Comparison of ENCODE assay signal across 10 cellular contexts in genomic region chr13:45728759-45729158, GRCh38. TPM values are rescaled to one million over a fixed set of nuclear protein-coding genes. Genes with fewer than 3 reads are reported as not detected.
DNase-seq lines count a peak whose midpoint lies in the region; ATAC-seq and TF ChIP-seq lines count a peak whose summit lies in the region.
"Had no signal": no experiment of that assay in that cellular context is flagged by ENCODE, and none has a peak within 500 bp of the region (broad histone marks: within the 10 kb centered on the region; RNA-seq: fewer than 3 reads in every experiment).

No MANE protein-coding gene starts in this region.

- H3K9me3 Mint-ChIP-seq in activated CD8-positive, alpha-beta memory T cell treated with anti-CD3 and anti-CD28 coated beads, Interleukin-2, amount 10 ng/mL, durations not matched to agents 7 days and 5 days (ENCODE audit: low read depth), result no peaks in the 10 kb centered on the region
- no peaks in the 10 kb centered on the region for H3K9me3 Mint-ChIP-seq in naive thymus-derived CD8-positive, alpha-beta T cell
- H3K9me3 Mint-ChIP-seq in effector memory CD8-positive, alpha-beta T cell, result no peaks in the 10 kb centered on the region

- no peaks in the 10 kb centered on the region for H3K36me3 ChIP-seq in MG63

- peak; percentile 59 for ATAC-seq in GM18519 (IDR thresholded peaks at IDR 0.05; ENCODE audit: low FRiP score, unreplicated experiment)
- ATAC-seq in activated CD8-positive, alpha-beta memory T cell treated with anti-CD3 and anti-CD28 coated beads, Interleukin-2, amount 10 ng/mL, durations not matched to agents 7 days and 5 days, result no peak
- no peak for ATAC-seq in naive thymus-derived CD8-positive, alpha-beta T cell
- ATAC-seq in effector memory CD8-positive, alpha-beta T cell (replicated peaks), result no peak

- no peaks in the 10 kb centered on the region for H3K27me3 ChIP-seq in MG63

- H3K36me3 Mint-ChIP-seq in activated CD8-positive, alpha-beta memory T cell treated with anti-CD3 and anti-CD28 coated beads, Interleukin-2, amount 10 ng/mL, durations not matched to agents 7 days and 5 days, result no peaks in the 10 kb centered on the region
- H3K36me3 Mint-ChIP-seq in naive thymus-derived CD8-positive, alpha-beta T cell, result peaks cover 0 to 2% (median 0%) of the 10 kb centered on the region in 3 donors
- H3K36me3 Mint-ChIP-seq in effector memory CD8-positive, alpha-beta T cell (ENCODE audit: insufficient read depth), result no peaks in the 10 kb centered on the region

- peak; percentile 24; the same call in 1 of the 2 replicates for TF ChIP-seq CTCF in 22Rv1 (IDR thresholded peaks at IDR 0.05)
- TF ChIP-seq CTCF in cardiac fibroblast (IDR thresholded peaks at IDR 0.05; ENCODE audit: low read depth, low read length), result peak; percentile 15

- CTCF ChIA-PET in activated CD8-positive, alpha-beta memory T cell treated with anti-CD3 and anti-CD28 coated beads, Interleukin-2, amount 10 ng/mL, durations not matched to agents 7 days and 5 days (lab: Charles Lee), result interaction anchor here (1.2 kb wide), 2 partner anchors 103 to 105 kb away, joined by 4 to 5 read pairs; no protein-coding TSS in a partner anchor

- H3K27me3 Mint-ChIP-seq in activated CD8-positive, alpha-beta memory T cell treated with anti-CD3 and anti-CD28 coated beads, Interleukin-2, amount 10 ng/mL, durations not matched to agents 7 days and 5 days, result peaks cover 15% of the 10 kb centered on the region
- peaks cover 0 to 4% (median under 1%) of the 10 kb centered on the region in 5 donors for H3K27me3 Mint-ChIP-seq in naive thymus-derived CD8-positive, alpha-beta T cell
- peaks cover 31 to 36% of the 10 kb centered on the region in 2 donors for H3K27me3 Mint-ChIP-seq in effector memory CD8-positive, alpha-beta T cell

- no peaks in the 10 kb centered on the region for H3K9me3 ChIP-seq in MG63

- H3K4me3 ChIP-seq in MG63 (no peak overlapping the region), cardiac fibroblast (replicated peaks in 1 of 2; ENCODE audit: low read depth in 2 of 2, low read length in 2 of 2) (no peak overlapping the region)

- DNase-seq in MG63 (peak; percentile 15), cardiac fibroblast (ENCODE audit: low read depth in 2 of 2) (no peak), CD1c-positive myeloid dendritic cell (ENCODE audit: extremely low spot score) (no peak)
- no peak for DNase-seq in activated CD8-positive, alpha-beta memory T cell treated with anti-CD3 and anti-CD28 coated beads, Interleukin-2, amount 10 ng/mL, durations not matched to agents 7 days and 5 days
- DNase-seq in naive thymus-derived CD8-positive, alpha-beta T cell, result no peak
- DNase-seq in effector memory CD8-positive, alpha-beta T cell, result no peak
- DNase-seq: activated naive CD4-positive, alpha-beta T cell; NCI-H2029 had no signal

- no peak overlapping the region for H3K4me3 Mint-ChIP-seq in activated CD8-positive, alpha-beta memory T cell treated with anti-CD3 and anti-CD28 coated beads, Interleukin-2, amount 10 ng/mL, durations not matched to agents 7 days and 5 days
- H3K4me3 Mint-ChIP-seq in naive thymus-derived CD8-positive, alpha-beta T cell, result no peak overlapping the region
- H3K4me3 Mint-ChIP-seq in effector memory CD8-positive, alpha-beta T cell, result no peak overlapping the region

- no peak overlapping the region for H3K27ac ChIP-seq in 22Rv1

- POLR2A ChIA-PET in naive thymus-derived CD8-positive, alpha-beta T cell (lab: Charles Lee), result no interaction called here

- H3K27ac Mint-ChIP-seq in activated CD8-positive, alpha-beta memory T cell treated with anti-CD3 and anti-CD28 coated beads, Interleukin-2, amount 10 ng/mL, durations not matched to agents 7 days and 5 days, result no peak overlapping the region
- no peak overlapping the region for H3K27ac Mint-ChIP-seq in naive thymus-derived CD8-positive, alpha-beta T cell
- H3K27ac Mint-ChIP-seq in effector memory CD8-positive, alpha-beta T cell, result no peak overlapping the region

- no peaks in the 10 kb centered on the region for H3K4me1 Mint-ChIP-seq in activated CD8-positive, alpha-beta memory T cell treated with anti-CD3 and anti-CD28 coated beads, Interleukin-2, amount 10 ng/mL, durations not matched to agents 7 days and 5 days
- H3K4me1 Mint-ChIP-seq in naive thymus-derived CD8-positive, alpha-beta T cell, result no peaks in the 10 kb centered on the region
- peaks cover 0 to 2% of the 10 kb centered on the region in 2 donors for H3K4me1 Mint-ChIP-seq in effector memory CD8-positive, alpha-beta T cell (ENCODE audit: low read depth in 2 of 2)

RNA-seq across cellular contexts. Expression of gene CBY2, which starts 26.6 kb away (rescaled TPM):
- total RNA-seq in MG63 (2014; rRNA removed; shearing (Covaris generic); ENCODE audit: low replicate concordance), result not detected in 2 replicates
- not detected for total RNA-seq in activated CD8-positive, alpha-beta memory T cell treated with anti-CD3 and anti-CD28 coated beads, Interleukin-2, amount 10 ng/mL, durations not matched to agents 7 days and 5 days
- total RNA-seq in naive thymus-derived CD8-positive, alpha-beta T cell, result not detected
- polyA plus RNA-seq in naive thymus-derived CD8-positive, alpha-beta T cell, result not detected
